ENCODE assay signal across 20 cellular contexts in the genomic region with DNA sequence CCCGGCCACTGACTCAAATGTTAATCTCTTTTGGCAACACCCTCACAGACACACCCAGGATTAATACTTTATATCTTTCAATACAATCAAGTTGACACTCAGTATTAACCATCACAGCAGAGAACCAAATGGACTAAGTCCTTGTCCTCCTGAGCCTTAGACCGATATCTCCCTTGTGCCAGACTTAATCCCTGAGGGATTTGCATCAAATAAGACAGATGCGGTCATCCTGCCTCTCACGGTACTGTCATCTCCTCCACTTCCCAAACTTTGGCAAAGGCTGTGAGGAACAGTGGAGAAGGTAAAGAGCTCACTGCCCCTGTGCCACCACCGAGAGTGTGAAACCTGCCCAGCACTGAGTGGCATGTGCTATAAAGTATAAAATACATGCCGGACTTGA.
"Had no signal": no experiment of that assay in that cellular context is flagged by ENCODE, and none has a peak within 500 bp of the region (broad histone marks: within the 10 kb centered on the region; RNA-seq: fewer than 3 reads in every experiment).

No MANE protein-coding gene starts in this region.

- H3K4me3 ChIP-seq: SJCRH30 had no signal

- ATAC-seq: Panc1, PC-3, SK-N-SH treated with all-trans-retinoic acid at 6 μM for 48 hours had no signal

- DNase-seq: KBM-7; MV-4-11; NCI-H1048; NCI-H1105; NCI-H1417; NCI-H1436 treated with DMSO at 0.1 percent for 48 hours; NCI-H1694; NCI-H187 treated with DMSO at 0.1 percent for 48 hours; NCI-H2029 treated with DMSO at 0.1 percent for 48 hours; NCI-H2227 treated with DMSO at 0.1 percent for 48 hours; NCI-H526; NK-92 treated with Interleukin-12 subunit alpha and Interleukin-12 subunit beta, amount 100 ng/mL, for 24 hours; PC-3; SHP77 had no signal

- H3K27me3 ChIP-seq: SJCRH30 had no signal

- H3K36me3 ChIP-seq: SJCRH30 had no signal

- H3K9me3 ChIP-seq: SJCRH30 had no signal

- H3K27ac ChIP-seq: HL-60, RWPE1, SJCRH30 had no signal

- FAIRE-seq: HTR-8/SVneo had no signal
